ENCODE assay signal across 14 cellular contexts in the genomic region with DNA sequence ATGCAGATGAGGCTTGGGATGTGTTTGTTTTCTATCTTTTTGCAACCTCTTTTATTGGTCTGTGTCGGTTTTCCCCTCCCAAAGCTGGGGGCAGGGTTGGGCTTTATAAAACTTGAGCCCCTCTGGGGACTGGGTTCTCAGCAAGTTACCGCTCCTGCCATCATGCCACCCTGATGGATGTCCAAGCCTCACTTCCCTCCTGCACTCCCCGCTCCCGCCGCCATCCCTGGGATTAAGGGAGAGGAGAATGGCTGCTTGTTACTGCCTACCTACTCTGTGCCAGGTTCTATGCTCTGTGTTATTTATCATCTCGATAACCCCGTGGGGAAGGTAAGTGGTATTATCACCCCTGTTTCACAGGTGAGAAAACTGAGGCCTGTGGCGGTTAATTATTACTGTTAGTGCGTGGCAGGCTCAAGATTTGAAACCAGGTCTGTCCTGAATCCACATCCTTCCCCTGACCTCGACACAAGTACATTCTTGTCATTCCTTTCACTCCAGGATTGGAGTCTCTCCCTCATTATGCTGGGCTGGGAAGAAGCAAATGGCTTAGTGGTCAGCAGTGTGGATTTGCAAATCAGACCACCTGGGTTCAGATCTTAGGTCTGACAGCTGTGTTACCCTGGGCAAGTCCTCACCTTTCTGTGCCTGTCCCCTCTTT. TPM values are rescaled to one million over a fixed set of nuclear protein-coding genes. Genes with fewer than 3 reads are reported as not detected.
DNase-seq lines count a peak whose midpoint lies in the region; ATAC-seq and TF ChIP-seq lines count a peak whose summit lies in the region.
"Had no signal": no experiment of that assay in that cellular context is flagged by ENCODE, and none has a peak within 500 bp of the region (broad histone marks: within the 10 kb centered on the region; RNA-seq: fewer than 3 reads in every experiment).

No MANE protein-coding gene starts in this region.

- H3K27ac Mint-ChIP-seq in T-helper 17 cell: peak overlapping the region; percentile 89

- in situ Hi-C loops in gastrocnemius medialis (cut with MboI; ENCODE audit: low sequenced_read_pairs in 4 of 4): loop anchor here (5.0 to 25.0 kb wide), 4 partner anchors 164 to 327 kb away; partner anchors contain the start of gene ZNF157 (in 2 of the 4)

- no peak for TF ChIP-seq CTCF in gastroesophageal sphincter (IDR thresholded peaks at IDR 0.05)
- no peak for TF ChIP-seq CTCF in gastrocnemius medialis (IDR thresholded peaks at IDR 0.05 in 4 of 5, conservative IDR thresholded peaks at IDR 0.05 in 1 of 5)
- no peak for TF ChIP-seq CTCF in omental fat pad (IDR thresholded peaks at IDR 0.05)

- H3K27ac ChIP-seq in gastroesophageal sphincter (peak overlapping the region in 3 of 4 donors; percentile 38 to 69 (median 48)), gastrocnemius medialis (peak overlapping the region; percentile 68 to 100 (median 98))
- H3K27ac ChIP-seq: parathyroid adenoma, SJSA1 had no signal

- H3K4me1 ChIP-seq in gastroesophageal sphincter: peaks cover 0 to 53% (median 37%) of the 10 kb centered on the region in 3 donors
- peaks cover 38 to 51% of the 10 kb centered on the region in 2 donors for H3K4me1 ChIP-seq in gastrocnemius medialis

- TF ChIP-seq POLR2A in gastroesophageal sphincter (IDR thresholded peaks at IDR 0.05) (no peak), gastrocnemius medialis (IDR thresholded peaks at IDR 0.05) (no peak)

- H3K27me3 Mint-ChIP-seq in T-helper 17 cell: no peaks in the 10 kb centered on the region

- H3K27me3 ChIP-seq in gastroesophageal sphincter (no peaks in the 10 kb centered on the region), gastrocnemius medialis (no peaks in the 10 kb centered on the region)
- H3K27me3 ChIP-seq: SJSA1 had no signal

- DNase-seq in GM03348 (ENCODE audit: low spot score) (peak; percentile 23), T-helper 17 cell (no peak), gastrocnemius medialis (no peak), omental fat pad (ENCODE audit: low spot score) (no peak)
- no peak for DNase-seq in stimulated activated CD4-positive, alpha-beta T cell treated with anti-CD3 and anti-CD28 coated beads, Interleukin-4, amount 100 ng/mL, for 24 hours
- DNase-seq: activated T-cell treated with anti-CD3 and anti-CD28 coated beads, Interleukin-2, amount 50 U/mL, for 48 hours; GOT3; left colon; NCI-H1417; NCI-H69 had no signal

- 33 to 66% methylated on average over 1 to 7 of the region's 10 CpGs for WGBS in gastroesophageal sphincter (ENCODE audit: low coverage in 1 of 2), 2 donors

- peaks cover 2% of the 10 kb centered on the region for H3K36me3 Mint-ChIP-seq in T-helper 17 cell (ENCODE audit: low read depth)

- H3K9me3 ChIP-seq in T-helper 17 cell (ENCODE audit: control insufficient read depth, low read length, poor library complexity, severe bottlenecking) (no peaks in the 10 kb centered on the region), gastroesophageal sphincter (no peaks in the 10 kb centered on the region), gastrocnemius medialis (no peaks in the 10 kb centered on the region)
- H3K9me3 ChIP-seq: SJSA1 had no signal

- no peak for TF ChIP-seq EP300 in gastroesophageal sphincter (IDR thresholded peaks at IDR 0.05)

- intact Hi-C loops in gastrocnemius medialis (cut with DNase I; ENCODE audit: low total_unique reads): no loop called here

- ATAC-seq in T-helper 17 cell (no peak), gastroesophageal sphincter (no peak), gastrocnemius medialis (no peak), omental fat pad (ENCODE audit: low FRiP score) (no peak), GM21423 (IDR thresholded peaks at IDR 0.05; ENCODE audit: unreplicated experiment) (no peak)
- ATAC-seq: left colon had no signal

- H3K4me3 ChIP-seq in gastroesophageal sphincter (no peak overlapping the region), gastrocnemius medialis (peak overlapping the region in 1 of 4 donors; percentile 13)
- H3K4me3 ChIP-seq: SJSA1 had no signal

- peaks cover 6 to 51% of the 10 kb centered on the region in 2 donors for H3K36me3 ChIP-seq in gastroesophageal sphincter
- peaks cover 6 to 52% of the 10 kb centered on the region in 2 donors for H3K36me3 ChIP-seq in gastrocnemius medialis

- H3K4me3 Mint-ChIP-seq in T-helper 17 cell: no peak overlapping the region

- H3K4me1 Mint-ChIP-seq in T-helper 17 cell: peaks cover 24% of the 10 kb centered on the region

RNA-seq across cellular contexts. Expression of gene UBA1, which starts 4.5 kb away (rescaled TPM):
- 100 to 1,000 TPM; 109 to 112 TPM for total RNA-seq in T-helper 17 cell
- 100 to 1,000 TPM; 108 to 211 (median 123) TPM for total RNA-seq in gastroesophageal sphincter
- 100 to 1,000 TPM; 113 to 181 (median 162) TPM for total RNA-seq in gastrocnemius medialis
- 100 to 1,000 TPM; 132 to 158 (median 148) TPM for total RNA-seq in omental fat pad

RNA-seq across cellular contexts. Expression of gene CDK16, which starts 20.3 kb away (rescaled TPM):
- total RNA-seq in T-helper 17 cell (100 to 1,000 TPM; 123 to 145 TPM), gastroesophageal sphincter (10 to 100 TPM; 45.8 to 76.1 (median 55.6) TPM), gastrocnemius medialis (100 to 1,000 TPM; 124 to 208 (median 178) TPM), omental fat pad (100 to 1,000 TPM in 3 of 4 donors, 10 to 100 TPM in 1; 72.4 to 120 (median 102) TPM)

RNA-seq across cellular contexts. Expression of gene USP11, which starts 34.7 kb away (rescaled TPM):
- total RNA-seq in T-helper 17 cell (10 to 100 TPM; 42.0 to 42.9 TPM), gastroesophageal sphincter (10 to 100 TPM; 26.9 to 64.6 (median 40.7) TPM), gastrocnemius medialis (10 to 100 TPM; 17.0 to 35.3 (median 25.0) TPM), omental fat pad (10 to 100 TPM; 27.6 to 41.3 (median 32.3) TPM)

RNA-seq across cellular contexts. Expression of gene RBM10, which starts 53.1 kb away (rescaled TPM):
- total RNA-seq in T-helper 17 cell (10 to 100 TPM; 33.0 to 36.5 TPM), gastroesophageal sphincter (10 to 100 TPM; 25.2 to 33.1 (median 29.2) TPM), gastrocnemius medialis (10 to 100 TPM; 18.7 to 49.3 (median 23.5) TPM), omental fat pad (10 to 100 TPM; 24.3 to 27.0 (median 25.4) TPM)

RNA-seq across cellular contexts. Expression of gene NDUFB11, which starts 53.7 kb away (rescaled TPM):
- 10 to 100 TPM; 55.4 to 55.6 TPM for total RNA-seq in T-helper 17 cell
- 10 to 100 TPM; 43.3 to 66.8 (median 53.0) TPM for total RNA-seq in gastroesophageal sphincter
- total RNA-seq in gastrocnemius medialis: 100 to 1,000 TPM; 105 to 172 (median 168) TPM
- total RNA-seq in omental fat pad: 10 to 100 TPM; 37.7 to 63.2 (median 41.6) TPM
